Comparison of ENCODE assay signal across 8 cellular contexts in genomic region chr16:4766875-4767628, GRCh38. TPM values are rescaled to one million over a fixed set of nuclear protein-coding genes. Genes with fewer than 3 reads are reported as not detected.
DNase-seq lines count a peak whose midpoint lies in the region; ATAC-seq and TF ChIP-seq lines count a peak whose summit lies in the region.

ZNF500 (minus strand) TSS chr16:4767162; CDS start chr16:4765978, 1,184 bp downstream.

- DNase-seq in CD1c-positive myeloid dendritic cell (ENCODE audit: extremely low spot score) (peak; percentile 98), NCI-H748 treated with DMSO at 0.1 percent for 48 hours (lab: John Stamatoyannopoulos, UW) (peak; percentile 66), dermis blood vessel endothelial cell (peak; percentile 98), left lung (peak; percentile 97 to 98)
- DNase-seq in activated CD4-positive, alpha-beta T cell treated with anti-CD3 and anti-CD28 coated beads, Interleukin-2, amount 50 U/mL, for 1 hour: peak; percentile 96
- peak; percentile 95 for DNase-seq in stimulated activated CD4-positive, alpha-beta T cell treated with anti-CD3 and anti-CD28 coated beads, Interleukin-2, amount 100 ng/mL, for 4 hours (ENCODE audit: low read depth)

- peaks cover 13 to 33% of the 10 kb centered on the region in 2 donors for H3K4me1 ChIP-seq in left lung

- peak within 1 kb of the TSS; percentile 87 to 89 for H3K27ac ChIP-seq in left lung

- peak within 1 kb of the TSS; percentile 97 to 99 for H3K4me3 ChIP-seq in left lung

- peak; percentile 81 for ATAC-seq in GM19397 (IDR thresholded peaks at IDR 0.05; ENCODE audit: unreplicated experiment)
- ATAC-seq in HG03565 (IDR thresholded peaks at IDR 0.05; ENCODE audit: unreplicated experiment): peak; percentile 83
- peak; percentile 95 for ATAC-seq in left lung

- no peak for TF ChIP-seq CTCF in left lung (IDR thresholded peaks at IDR 0.05)

- H3K9me3 ChIP-seq in left lung: no peaks in the 10 kb centered on the region

- no peaks in the 10 kb centered on the region for H3K27me3 ChIP-seq in left lung

- H3K36me3 ChIP-seq in left lung: peaks cover 0 to 32% of the 10 kb centered on the region in 2 donors

- intact Hi-C loops in left lung (cut with DNase I): no loop called here

RNA-seq across cellular contexts. Expression of gene ZNF500, which starts in this region (rescaled TPM):
- total RNA-seq in dermis blood vessel endothelial cell: 9.7 and 10.9 TPM in 2 replicates
- total RNA-seq in left lung: 10 to 100 TPM; 12.5 to 13.6 TPM

Comparison
In these comparisons a context has a peak if more than half of its experiments do, and no peak if none do; other contexts are left out.
1. Peak in every context shown above with its lines: DNase-seq, ATAC-seq, H3K4me3 ChIP-seq and H3K27ac ChIP-seq.